ENCODE assay signal across 8 cellular contexts in the genomic region with DNA sequence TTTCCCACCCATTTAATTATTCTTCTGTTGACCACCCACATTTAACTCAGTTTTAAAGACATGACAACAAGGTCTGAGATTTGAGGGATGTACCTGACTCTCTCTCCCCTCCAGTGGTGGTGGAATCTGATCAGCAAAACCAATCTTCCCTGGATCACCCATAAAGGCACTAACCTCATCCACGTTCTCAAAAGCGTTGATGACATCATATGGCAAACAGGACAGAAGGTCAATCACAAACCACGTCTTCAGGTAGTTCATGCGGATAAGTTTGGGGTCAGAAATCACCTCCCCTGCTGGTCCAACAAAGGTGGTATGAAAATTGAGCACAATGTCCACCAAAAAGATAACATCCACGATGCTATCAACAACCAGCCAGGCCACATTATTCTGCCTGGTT.
"Had no signal": no experiment of that assay in that cellular context is flagged by ENCODE, and none has a peak within 500 bp of the region (broad histone marks: within the 10 kb centered on the region; RNA-seq: fewer than 3 reads in every experiment).

No MANE protein-coding gene starts in this region.

- H3K27ac Mint-ChIP-seq: IgD-negative memory B cell had no signal

- ATAC-seq: K562 had no signal

- H3K36me3 Mint-ChIP-seq: IgD-negative memory B cell had no signal

- H3K4me3 Mint-ChIP-seq: IgD-negative memory B cell had no signal

- FAIRE-seq: HTR-8/SVneo, K562 had no signal

- DNase-seq: IMR-90, KBM-7, KG1 had no signal

- H3K9ac ChIP-seq: KMS-11 had no signal

- H3K4me2 ChIP-seq: KMS-11 had no signal

- H3K27ac ChIP-seq: HL-60, KMS-11 had no signal

- H3K4me3 ChIP-seq: K562 had no signal

- H3K4me1 Mint-ChIP-seq: IgD-negative memory B cell had no signal
